Comparison of ENCODE assay signal across 33 cellular contexts in genomic region chr4:186272699-186273370, GRCh38. TPM values are rescaled to one million over a fixed set of nuclear protein-coding genes. Genes with fewer than 3 reads are reported as not detected.
"Had no signal": no experiment of that assay in that cellular context is flagged by ENCODE, and none has a peak within 500 bp of the region (broad histone marks: within the 10 kb centered on the region; RNA-seq: fewer than 3 reads in every experiment).

No MANE protein-coding gene starts in this region.

- H3K79me2 ChIP-seq: hepatocyte had no signal

- H3K4me3 ChIP-seq: hepatocyte, left ventricle myocardium inferior, lung, ovary, prostate gland, stomach, testis, thyroid gland, transverse colon, upper lobe of left lung, vagina had no signal

- ATAC-seq: left cardiac atrium; naive thymus-derived CD4-positive, alpha-beta T cell; natural killer cell treated with Interleukin-12 subunit alpha and Interleukin-12 subunit beta and Interleukin-15 and Interleukin-18, amount 100 ng/mL, for 72 hours; right cardiac atrium; stimulated activated naive B cell treated with anti-CD40 and anti-IgM and Interleukin-4, amounts not matched to agents 10 μg/mL and 1 μg/mL and 100 μg/mL, for 72 hours; stimulated activated naive CD8-positive, alpha-beta T cell treated with anti-CD3 and anti-CD28 coated beads, Interleukin-15, Interleukin-2, amounts not matched to agents 100 U/mL and 50 U/mL, for 24 hours had no signal

- H2AFZ ChIP-seq: hepatocyte had no signal

- H3K27ac ChIP-seq: hepatocyte, left ventricle myocardium inferior, ovary, prostate gland, stomach, testis, thyroid gland, transverse colon, upper lobe of left lung, vagina had no signal

- H3K9me3 ChIP-seq: left ventricle myocardium inferior, ovary, prostate gland, stomach, testis, thyroid gland, transverse colon, upper lobe of left lung, vagina had no signal

- FAIRE-seq: keratinocyte had no signal

- H3K36me3 ChIP-seq: left ventricle myocardium inferior, ovary, prostate gland, stomach, thyroid gland, transverse colon, upper lobe of left lung, vagina had no signal

- DNase-seq: kidney glomerular epithelial cell; left cardiac atrium; left ventricle myocardium inferior; mesendoderm; naive thymus-derived CD4-positive, alpha-beta T cell; ovary; posterior cingulate gyrus; retina; right cardiac atrium; stimulated activated CD4-positive, alpha-beta T cell treated with anti-CD3 and anti-CD28 coated beads, Interleukin-12 subunit alpha, Interleukin-12 subunit beta, amount 100 ng/mL, for 4 hours; stimulated activated CD4-positive, alpha-beta T cell treated with anti-CD3 and anti-CD28 coated beads, Interleukin-15, amount 100 ng/mL, for 24 hours; stimulated activated CD4-positive, alpha-beta T cell treated with anti-CD3 and anti-CD28 coated beads, Interleukin-2, amount 100 ng/mL, for 24 hours; stimulated activated CD4-positive, alpha-beta T cell treated with anti-CD3 and anti-CD28 coated beads, Interleukin-4, amount 100 ng/mL, for 1 hour; stimulated activated naive B cell treated with anti-CD40 and anti-IgM and Interleukin-4, amounts not matched to agents 10 μg/mL and 1 μg/mL and 100 μg/mL, for 72 hours; stimulated activated naive CD8-positive, alpha-beta T cell treated with anti-CD3 and anti-CD28 coated beads, Interleukin-15, Interleukin-2, amounts not matched to agents 100 U/mL and 50 U/mL, for 24 hours; stomach; testis; thyroid gland; transverse colon; upper lobe of left lung had no signal

- H3K4me2 ChIP-seq: hepatocyte had no signal

- H3K27me3 ChIP-seq: hepatocyte, ovary, stomach, testis, thyroid gland, upper lobe of left lung, vagina had no signal

- H3K4me1 ChIP-seq: left ventricle myocardium inferior, prostate gland, stomach, testis, transverse colon, upper lobe of left lung, vagina had no signal

RNA-seq across cellular contexts. Expression of gene F11, which starts 6.8 kb away (rescaled TPM):
- total RNA-seq: left cardiac atrium; lower leg skin; mesothelial cell of epicardium; mononuclear cell; myocyte; natural killer cell treated with Interleukin-12 subunit alpha and Interleukin-12 subunit beta and Interleukin-15 and Interleukin-18, amount 100 ng/mL, for 72 hours; prostate gland; skeletal muscle tissue; stomach; thyroid gland; transverse colon; urinary bladder; vagina had no signal
- polyA plus RNA-seq: keratinocyte; naive thymus-derived CD4-positive, alpha-beta T cell; neural cell; right cardiac atrium had no signal

RNA-seq across cellular contexts. Expression of gene KLKB1, which starts 45.5 kb away (rescaled TPM):
- total RNA-seq: mesothelial cell of epicardium, myocyte had no signal
- polyA plus RNA-seq: neural cell had no signal
